In genomic region chr3:64685331-64685799, GRCh38 we compare ENCODE assay signal across 1 cellular context.
TF ChIP-seq lines count a peak whose summit lies in the region.

No MANE protein-coding gene starts in this region.

TF ChIP-seq in WTC11, 78 proteins besides CTCF, POLR2A, EP300 and RAD21 (continued from another document):
- TF ChIP-seq, protein P1, sequence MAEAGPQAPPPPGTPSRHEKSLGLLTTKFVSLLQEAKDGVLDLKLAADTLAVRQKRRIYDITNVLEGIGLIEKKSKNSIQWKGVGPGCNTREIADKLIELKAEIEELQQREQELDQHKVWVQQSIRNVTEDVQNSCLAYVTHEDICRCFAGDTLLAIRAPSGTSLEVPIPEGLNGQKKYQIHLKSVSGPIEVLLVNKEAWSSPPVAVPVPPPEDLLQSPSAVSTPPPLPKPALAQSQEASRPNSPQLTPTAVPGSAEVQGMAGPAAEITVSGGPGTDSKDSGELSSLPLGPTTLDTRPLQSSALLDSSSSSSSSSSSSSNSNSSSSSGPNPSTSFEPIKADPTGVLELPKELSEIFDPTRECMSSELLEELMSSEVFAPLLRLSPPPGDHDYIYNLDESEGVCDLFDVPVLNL (CRISPR knock-in tag; IDR thresholded peaks at IDR 0.05; ENCODE audit: borderline replicate concordance, low read depth), result no peak
- peak; percentile 64; the same call in 1 of the 2 replicates for TF ChIP-seq ZNF232 (CRISPR knock-in tag; IDR thresholded peaks at IDR 0.05)
- TF ChIP-seq, protein P2, sequence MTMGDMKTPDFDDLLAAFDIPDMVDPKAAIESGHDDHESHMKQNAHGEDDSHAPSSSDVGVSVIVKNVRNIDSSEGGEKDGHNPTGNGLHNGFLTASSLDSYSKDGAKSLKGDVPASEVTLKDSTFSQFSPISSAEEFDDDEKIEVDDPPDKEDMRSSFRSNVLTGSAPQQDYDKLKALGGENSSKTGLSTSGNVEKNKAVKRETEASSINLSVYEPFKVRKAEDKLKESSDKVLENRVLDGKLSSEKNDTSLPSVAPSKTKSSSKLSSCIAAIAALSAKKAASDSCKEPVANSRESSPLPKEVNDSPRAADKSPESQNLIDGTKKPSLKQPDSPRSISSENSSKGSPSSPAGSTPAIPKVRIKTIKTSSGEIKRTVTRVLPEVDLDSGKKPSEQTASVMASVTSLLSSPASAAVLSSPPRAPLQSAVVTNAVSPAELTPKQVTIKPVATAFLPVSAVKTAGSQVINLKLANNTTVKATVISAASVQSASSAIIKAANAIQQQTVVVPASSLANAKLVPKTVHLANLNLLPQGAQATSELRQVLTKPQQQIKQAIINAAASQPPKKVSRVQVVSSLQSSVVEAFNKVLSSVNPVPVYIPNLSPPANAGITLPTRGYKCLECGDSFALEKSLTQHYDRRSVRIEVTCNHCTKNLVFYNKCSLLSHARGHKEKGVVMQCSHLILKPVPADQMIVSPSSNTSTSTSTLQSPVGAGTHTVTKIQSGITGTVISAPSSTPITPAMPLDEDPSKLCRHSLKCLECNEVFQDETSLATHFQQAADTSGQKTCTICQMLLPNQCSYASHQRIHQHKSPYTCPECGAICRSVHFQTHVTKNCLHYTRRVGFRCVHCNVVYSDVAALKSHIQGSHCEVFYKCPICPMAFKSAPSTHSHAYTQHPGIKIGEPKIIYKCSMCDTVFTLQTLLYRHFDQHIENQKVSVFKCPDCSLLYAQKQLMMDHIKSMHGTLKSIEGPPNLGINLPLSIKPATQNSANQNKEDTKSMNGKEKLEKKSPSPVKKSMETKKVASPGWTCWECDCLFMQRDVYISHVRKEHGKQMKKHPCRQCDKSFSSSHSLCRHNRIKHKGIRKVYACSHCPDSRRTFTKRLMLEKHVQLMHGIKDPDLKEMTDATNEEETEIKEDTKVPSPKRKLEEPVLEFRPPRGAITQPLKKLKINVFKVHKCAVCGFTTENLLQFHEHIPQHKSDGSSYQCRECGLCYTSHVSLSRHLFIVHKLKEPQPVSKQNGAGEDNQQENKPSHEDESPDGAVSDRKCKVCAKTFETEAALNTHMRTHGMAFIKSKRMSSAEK (CRISPR knock-in tag; IDR thresholded peaks at IDR 0.05; ENCODE audit: borderline replicate concordance), result no peak
- no peak for TF ChIP-seq JUN (CRISPR knock-in tag; IDR thresholded peaks at IDR 0.05)
- no peak for TF ChIP-seq USF2 (CRISPR knock-in tag; IDR thresholded peaks at IDR 0.05)
- no peak for TF ChIP-seq ZNF121 (CRISPR knock-in tag; IDR thresholded peaks at IDR 0.05)
